In the genomic region with DNA sequence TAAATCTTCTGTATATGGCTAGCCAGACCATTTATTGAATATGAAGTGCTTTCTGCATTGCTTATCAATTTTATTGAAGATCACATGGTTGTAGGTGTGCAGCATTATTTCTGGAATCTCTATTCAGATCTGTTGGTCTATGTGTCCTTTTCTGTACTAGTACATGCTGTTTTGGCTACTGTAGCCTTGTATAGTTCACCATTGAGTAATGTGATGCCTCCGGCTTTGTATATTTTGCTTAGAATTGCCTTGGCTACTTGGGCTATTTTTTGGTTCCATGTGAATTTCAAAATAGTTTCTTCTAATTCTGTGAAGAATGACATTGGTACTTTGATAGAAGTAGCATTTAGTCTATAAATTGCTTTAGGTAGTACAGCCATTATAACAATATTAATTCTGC, we compare ENCODE assay signal across 22 cellular contexts.
"Had no signal": no experiment of that assay in that cellular context is flagged by ENCODE, and none has a peak within 500 bp of the region (broad histone marks: within the 10 kb centered on the region; RNA-seq: fewer than 3 reads in every experiment).

No MANE protein-coding gene starts in this region.

- ATAC-seq: effector memory CD8-positive, alpha-beta T cell; foreskin keratinocyte; left colon; left ventricle myocardium superior; pancreas; psoas muscle; sciatic nerve; stimulated activated naive B cell treated with anti-CD40 and anti-IgM and Interleukin-4, amounts not matched to agents 10 μg/mL and 1 μg/mL and 100 μg/mL, for 72 hours had no signal

- H3K36me3 ChIP-seq: esophagus muscularis mucosa, pancreas, stomach, thoracic aorta, transverse colon had no signal

- H3K27ac ChIP-seq: epithelial cell of prostate, esophagus muscularis mucosa, foreskin keratinocyte, pancreas, psoas muscle, skin epidermis, stomach, thoracic aorta, transverse colon had no signal

- H3K27me3 ChIP-seq: esophagus muscularis mucosa, foreskin keratinocyte, pancreas, stomach, transverse colon had no signal

- H3K4me3 ChIP-seq: esophagus muscularis mucosa, lung, pancreas, psoas muscle, skin epidermis, stomach, thoracic aorta, transverse colon had no signal

- H3K9me3 ChIP-seq: esophagus muscularis mucosa, pancreas, psoas muscle, stomach, thoracic aorta, transverse colon had no signal

- DNase-seq: effector memory CD8-positive, alpha-beta T cell; left colon; left ventricle myocardium superior; mesendoderm; naive B cell; occipital lobe; pancreas; psoas muscle; retina; stimulated activated CD4-positive, alpha-beta T cell treated with anti-CD3 and anti-CD28 coated beads, Interleukin-2, amount 100 ng/mL, for 24 hours; stimulated activated CD4-positive, alpha-beta T cell treated with anti-CD3 and anti-CD28 coated beads, Interleukin-4, amount 100 ng/mL, for 4 hours; stimulated activated naive B cell treated with anti-CD40 and anti-IgM and Interleukin-4, amounts not matched to agents 10 μg/mL and 1 μg/mL and 100 μg/mL, for 72 hours; stomach; substantia nigra; transverse colon had no signal

- H3K4me1 ChIP-seq: esophagus muscularis mucosa, foreskin keratinocyte, pancreas, psoas muscle, stomach, transverse colon had no signal
